Comparison of ENCODE assay signal across 8 cellular contexts in genomic region chr17:7252176-7253043, GRCh38. TPM values are rescaled to one million over a fixed set of nuclear protein-coding genes. Genes with fewer than 3 reads are reported as not detected.
DNase-seq lines count a peak whose midpoint lies in the region; ATAC-seq and TF ChIP-seq lines count a peak whose summit lies in the region.

Gene ELP5, plus strand, starts transcription at chr17:7252215. Its CDS starts 336 bp downstream, at chr17:7252551.

- peaks cover 54% of the 10 kb centered on the region for H3K36me3 Mint-ChIP-seq in activated T-helper 2 cell treated with anti-CD3 and anti-CD28 coated beads, Interferon-gamma antibody, Interleukin-2, Interleukin-4, amounts not matched to agents 10 μg/mL and 5 μg/mL and 100 μg/mL, durations not matched to agents 14 hours and 24 hours and 36 hours (ENCODE audit: low read depth)
- peaks cover 36% of the 10 kb centered on the region for H3K36me3 Mint-ChIP-seq in nephron (ENCODE audit: low read depth)

- H3K4me2 ChIP-seq in DND-41 (ENCODE audit: insufficient read depth, low read length): peak within 1 kb of the TSS; percentile 79

- peaks cover 31% of the 10 kb centered on the region for H4K20me1 ChIP-seq in DND-41 (ENCODE audit: insufficient read depth, low read length)

- peak within 1 kb of the TSS; percentile 92 for H3K4me3 Mint-ChIP-seq in activated T-helper 2 cell treated with anti-CD3 and anti-CD28 coated beads, Interferon-gamma antibody, Interleukin-2, Interleukin-4, amounts not matched to agents 10 μg/mL and 5 μg/mL and 100 μg/mL, durations not matched to agents 14 hours and 24 hours and 36 hours (ENCODE audit: low read depth)
- H3K4me3 Mint-ChIP-seq in nephron: peak within 1 kb of the TSS; percentile 87 to 100 (median 98)

- H2AFZ ChIP-seq in DND-41 (ENCODE audit: low read depth, low read length): peak within 1 kb of the TSS; percentile 86

- H3K9me3 Mint-ChIP-seq in activated T-helper 2 cell treated with anti-CD3 and anti-CD28 coated beads, Interferon-gamma antibody, Interleukin-2, Interleukin-4, amounts not matched to agents 10 μg/mL and 5 μg/mL and 100 μg/mL, durations not matched to agents 14 hours and 24 hours and 36 hours: no peaks in the 10 kb centered on the region
- no peaks in the 10 kb centered on the region for H3K9me3 Mint-ChIP-seq in nephron

- POLR2A ChIA-PET in Panc1 (lab: Charles Lee): no interaction called here

- intact Hi-C loops in Panc1 (cut with micrococcal nuclease; ENCODE audit: unreplicated experiment) (no loop called here), stomach (cut with DNase I; ENCODE audit: low total_unique reads) (no loop called here)
- intact Hi-C loops in activated T-helper 2 cell treated with anti-CD3 and anti-CD28 coated beads, Interferon-gamma antibody, Interleukin-2, Interleukin-4, amounts not matched to agents 10 μg/mL and 5 μg/mL and 100 μg/mL, durations not matched to agents 14 hours and 24 hours and 36 hours (cut with micrococcal nuclease): loop anchor here (1.0 to 2.0 kb wide), 5 partner anchors 10 to 231 kb away; partner anchors contain the start of genes EIF5A, GABARAP and SLC2A4

- no peaks in the 10 kb centered on the region for H3K27me3 ChIP-seq in DND-41 (ENCODE audit: insufficient read depth, low read length, poor library complexity)
- no peaks in the 10 kb centered on the region for H3K27me3 ChIP-seq in Panc1 (ENCODE audit: control insufficient read depth, insufficient read depth, low read length)
- H3K27me3 ChIP-seq in stomach: no peaks in the 10 kb centered on the region

- no peak for TF ChIP-seq EP300 in stomach (IDR thresholded peaks at IDR 0.05)

- H3K9me3 ChIP-seq in DND-41 (ENCODE audit: insufficient read depth, low read length, severe bottlenecking): no peaks in the 10 kb centered on the region
- H3K9me3 ChIP-seq in Panc1 (ENCODE audit: control insufficient read depth, insufficient read depth, low read depth, low read length): no peaks in the 10 kb centered on the region
- no peaks in the 10 kb centered on the region for H3K9me3 ChIP-seq in stomach

- 1 to 2% (median 1%) methylated on average over 39 to 55 of the region's 55 CpGs for WGBS in stomach, 5 donors

- H3K27ac ChIP-seq in DND-41 (ENCODE audit: low read length): peak within 1 kb of the TSS; percentile 97
- H3K27ac ChIP-seq in Panc1 (ENCODE audit: low read length): peak within 1 kb of the TSS; percentile 92
- H3K27ac ChIP-seq in stomach: peak within 1 kb of the TSS; percentile 96 to 100 (median 99)

- TF ChIP-seq CTCF in DND-41 (IDR thresholded peaks at IDR 0.05; ENCODE audit: borderline replicate concordance, extremely low read depth, low read length, poor library complexity, severe bottlenecking): peak; percentile 63
- TF ChIP-seq CTCF in Panc1 (IDR thresholded peaks at IDR 0.05): peak; percentile 65; the same call in 1 of the 2 replicates
- TF ChIP-seq CTCF in nephron (IDR thresholded peaks at IDR 0.05; ENCODE audit: unreplicated experiment in 3 of 3): peak in 1 of 3 experiments; percentile 39
- peak in 2 of 7 experiments; percentile 0 to 19 for TF ChIP-seq CTCF in stomach (IDR thresholded peaks at IDR 0.05)

- in situ Hi-C loops in Panc1 (cut with HindIII; ENCODE audit: low pct_unique_long_range_greater_than_20kb, low sequenced_read_pairs): no loop called here

- peak; percentile 88 for DNase-seq in DND-41
- peak; percentile 81 for DNase-seq in Jurkat, Clone E6-1 (ENCODE audit: low read depth, low spot score)
- no peak for DNase-seq in Panc1 (ENCODE audit: low read depth, low spot score)
- peak; percentile 88 for DNase-seq in activated T-helper 2 cell treated with anti-CD3 and anti-CD28 coated beads, Interferon-gamma antibody, Interleukin-2, Interleukin-4, amounts not matched to agents 10 μg/mL and 5 μg/mL and 100 μg/mL, durations not matched to agents 14 hours and 24 hours and 36 hours (ENCODE audit: low spot score)
- DNase-seq in fibroblast of peridontal ligament (ENCODE audit: extremely low read depth): peak; percentile 95
- DNase-seq in stomach: peak; percentile 94

- ATAC-seq in DND-41 (ENCODE audit: insufficient read depth, low read depth): peak; percentile 51
- ATAC-seq in GM21619 (IDR thresholded peaks at IDR 0.05; ENCODE audit: unreplicated experiment): peak; percentile 46
- peak; percentile 80 for ATAC-seq in Panc1

- no TSS peak for BruUV-seq in Panc1 (replicated peaks; lab: Mats Ljungman, UMichigan)

- peak in 1 of 4 donors; percentile 33 for TF ChIP-seq POLR2A in stomach (IDR thresholded peaks at IDR 0.05)

- peaks cover 33% of the 10 kb centered on the region for H3K4me1 Mint-ChIP-seq in activated T-helper 2 cell treated with anti-CD3 and anti-CD28 coated beads, Interferon-gamma antibody, Interleukin-2, Interleukin-4, amounts not matched to agents 10 μg/mL and 5 μg/mL and 100 μg/mL, durations not matched to agents 14 hours and 24 hours and 36 hours (ENCODE audit: low read depth)
- H3K4me1 Mint-ChIP-seq in nephron: peaks cover 40% of the 10 kb centered on the region

- peak within 1 kb of the TSS; percentile 76 to 93 for H3K4me3 ChIP-seq in DND-41 (ENCODE audit: low read depth in 1 of 2, low read length in 2 of 2)
- H3K4me3 ChIP-seq in Jurkat, Clone E6-1 (ENCODE audit: low read length): peak within 1 kb of the TSS; percentile 97
- peak within 1 kb of the TSS; percentile 72 to 80 for H3K4me3 ChIP-seq in Panc1 (ENCODE audit: low read depth in 2 of 2, low read length in 2 of 2)
- H3K4me3 ChIP-seq in stomach: peak within 1 kb of the TSS; percentile 65 to 98 (median 95)

- H3K4me1 ChIP-seq in DND-41 (ENCODE audit: insufficient read depth, low read length) (peaks cover 46% of the 10 kb centered on the region), Panc1 (ENCODE audit: control insufficient read depth, insufficient read depth, low read length) (peaks cover 16% of the 10 kb centered on the region), stomach (peaks cover 32 to 48% (median 41%) of the 10 kb centered on the region in 4 donors)

- peak within 1 kb of the TSS; percentile 98 for H3K27ac Mint-ChIP-seq in activated T-helper 2 cell treated with anti-CD3 and anti-CD28 coated beads, Interferon-gamma antibody, Interleukin-2, Interleukin-4, amounts not matched to agents 10 μg/mL and 5 μg/mL and 100 μg/mL, durations not matched to agents 14 hours and 24 hours and 36 hours
- H3K27ac Mint-ChIP-seq in nephron: peak within 1 kb of the TSS; percentile 99

- peaks cover 67% of the 10 kb centered on the region for H3K79me2 ChIP-seq in DND-41 (ENCODE audit: insufficient read depth, low read length)

- H3K36me3 ChIP-seq in DND-41 (ENCODE audit: insufficient read depth, low read length) (peaks cover 46% of the 10 kb centered on the region), Panc1 (ENCODE audit: control insufficient read depth, insufficient read depth, low read length) (peaks cover 6% of the 10 kb centered on the region), stomach (peaks cover 18 to 42% (median 37%) of the 10 kb centered on the region in 4 donors)

- CTCF ChIA-PET in Panc1 (lab: Charles Lee): no interaction called here

- H3K9ac ChIP-seq in DND-41 (ENCODE audit: low read depth, low read length): peak within 1 kb of the TSS; percentile 88

- H3K27me3 Mint-ChIP-seq in activated T-helper 2 cell treated with anti-CD3 and anti-CD28 coated beads, Interferon-gamma antibody, Interleukin-2, Interleukin-4, amounts not matched to agents 10 μg/mL and 5 μg/mL and 100 μg/mL, durations not matched to agents 14 hours and 24 hours and 36 hours (ENCODE audit: low read depth): no peaks in the 10 kb centered on the region
- no peaks in the 10 kb centered on the region for H3K27me3 Mint-ChIP-seq in nephron (ENCODE audit: low read depth)

RNA-seq across cellular contexts. Expression of gene ELP5, which starts in this region (rescaled TPM):
- polyA plus RNA-seq in Jurkat, Clone E6-1 (2012; ENCODE audit: insufficient read depth, insufficient read length): 158 TPM
- 89.5 TPM for total RNA-seq in Panc1 (2021; ENCODE audit: unreplicated experiment)
- polyA plus RNA-seq in Panc1 (2012; ENCODE audit: insufficient read length): 100 TPM
- total RNA-seq in activated T-helper 2 cell treated with anti-CD3 and anti-CD28 coated beads, Interferon-gamma antibody, Interleukin-2, Interleukin-4, amounts not matched to agents 10 μg/mL and 5 μg/mL and 100 μg/mL, durations not matched to agents 14 hours and 24 hours and 36 hours: 64.8 and 65.3 TPM in 2 replicates
- 10 to 100 TPM in 3 of 5 donors, 1 to 10 TPM in 1, not detected in 1; 8.4 to 19.5 (median 13.6) TPM for total RNA-seq in stomach
- 10 to 100 TPM; 24.4 to 45.2 (median 28.5) TPM for polyA plus RNA-seq in stomach
